Comparison of ENCODE assay signal across 9 cellular contexts in genomic region chr2:178241852-178242551, GRCh38. TPM values are rescaled to one million over a fixed set of nuclear protein-coding genes. Genes with fewer than 3 reads are reported as not detected.
DNase-seq lines count a peak whose midpoint lies in the region; ATAC-seq and TF ChIP-seq lines count a peak whose summit lies in the region.
"Had no signal": no experiment of that assay in that cellular context is flagged by ENCODE, and none has a peak within 500 bp of the region (broad histone marks: within the 10 kb centered on the region; RNA-seq: fewer than 3 reads in every experiment).

No MANE protein-coding gene starts in this region.

- H3K9me3 ChIP-seq in ascending aorta (no peaks in the 10 kb centered on the region), testis (no peaks in the 10 kb centered on the region)

- TF ChIP-seq POLR2A in testis (IDR thresholded peaks at IDR 0.05) = no peak

- 54 to 58% methylated on average over 5 of the region's 5 CpGs for WGBS in testis, 2 donors

- intact Hi-C loops in ascending aorta (cut with DNase I) (loop anchor here (2.0 kb wide), 1 partner anchor 47 kb away; the partner anchor contains the start of gene OSBPL6), testis (cut with DNase I; ENCODE audit: low total_unique reads) (no loop called here)

- H3K4me3 ChIP-seq in ACC112 (ENCODE audit: low read depth, low read length) (no peak overlapping the region; the same call in 1 of the 2 replicates), ascending aorta (no peak overlapping the region), testis (no peak overlapping the region)

- H3K27me3 ChIP-seq in ACC112 (ENCODE audit: insufficient read depth, low read length) (no peaks in the 10 kb centered on the region), ascending aorta (no peaks in the 10 kb centered on the region), testis (no peaks in the 10 kb centered on the region)

- no peaks in the 10 kb centered on the region for H3K79me2 ChIP-seq in ACC112 (ENCODE audit: control insufficient read depth, insufficient read depth, low read length, unreplicated experiment)

- TF ChIP-seq CTCF in ascending aorta (IDR thresholded peaks at IDR 0.05) (no peak), testis (IDR thresholded peaks at IDR 0.05) (no peak)

- ATAC-seq in HG03457 (IDR thresholded peaks at IDR 0.05; ENCODE audit: unreplicated experiment) = no peak

- peak overlapping the region; percentile 88 for H2AFZ ChIP-seq in ACC112 (ENCODE audit: low read length, unreplicated experiment)

- no peaks in the 10 kb centered on the region for H3K36me3 ChIP-seq in ACC112 (ENCODE audit: insufficient read depth, low read length)
- no peaks in the 10 kb centered on the region for H3K36me3 ChIP-seq in ascending aorta
- H3K36me3 ChIP-seq in testis (ENCODE audit: low read depth, missing control alignments) = no peaks in the 10 kb centered on the region

- DNase-seq in M059J (ENCODE audit: low read depth) (peak; percentile 83), ascending aorta (ENCODE audit: low spot score in 2 of 2) (peak; percentile 11 to 80), iPS-NIHi11 (ENCODE audit: low spot score) (peak; percentile 43), testis (peak; percentile 56), SIG-M5 (lab: John Stamatoyannopoulos, UW) (no peak)
- no peak for DNase-seq in activated CD8-positive, alpha-beta memory T cell treated with anti-CD3 and anti-CD28 coated beads, Interleukin-2, amount 50 U/mL, for 4 hours
- DNase-seq: activated B cell treated with CpG ODN at 0.5 μM for 24 hours had no signal

- H3K4me1 ChIP-seq in ACC112 (ENCODE audit: control insufficient read depth, insufficient read depth, low read length, unreplicated experiment) (peaks cover 32% of the 10 kb centered on the region), ascending aorta (no peaks in the 10 kb centered on the region), testis (peaks cover 5% of the 10 kb centered on the region)

- H3K27ac ChIP-seq in ACC112 (ENCODE audit: low read depth, low read length) (peak overlapping the region; percentile 82), ascending aorta (peak overlapping the region in 1 of 2 donors; percentile 52), testis (no peak overlapping the region)

RNA-seq across cellular contexts. Expression of gene OSBPL6, which starts 47.7 kb away (rescaled TPM):
- 4.0 and 5.7 TPM in 2 replicates for total RNA-seq in M059J (2014; rRNA removed; shearing (Covaris generic))
- total RNA-seq in ascending aorta = 1.4 TPM
- 1 to 10 TPM; 2.6 to 3.8 TPM for total RNA-seq in testis
- polyA plus RNA-seq in testis (ENCODE audit: insufficient read depth, low read depth, low replicate concordance) = 1.7 TPM
- total RNA-seq: activated B cell treated with CpG ODN at 0.5 μM for 24 hours had no signal

Comparison
In these comparisons a context has a peak if more than half of its experiments do, and no peak if none do; other contexts are left out.
1. DNase-seq: peak in M059J (single experiment), ascending aorta (2 of 2), iPS-NIHi11 (single experiment) and testis (single experiment); none in activated CD8-positive, alpha-beta memory T cell treated with anti-CD3 and anti-CD28 coated beads, Interleukin-2, amount 50 U/mL, for 4 hours (single experiment) and SIG-M5 (single experiment).